ENCODE assay signal across 19 cellular contexts in the genomic region with DNA sequence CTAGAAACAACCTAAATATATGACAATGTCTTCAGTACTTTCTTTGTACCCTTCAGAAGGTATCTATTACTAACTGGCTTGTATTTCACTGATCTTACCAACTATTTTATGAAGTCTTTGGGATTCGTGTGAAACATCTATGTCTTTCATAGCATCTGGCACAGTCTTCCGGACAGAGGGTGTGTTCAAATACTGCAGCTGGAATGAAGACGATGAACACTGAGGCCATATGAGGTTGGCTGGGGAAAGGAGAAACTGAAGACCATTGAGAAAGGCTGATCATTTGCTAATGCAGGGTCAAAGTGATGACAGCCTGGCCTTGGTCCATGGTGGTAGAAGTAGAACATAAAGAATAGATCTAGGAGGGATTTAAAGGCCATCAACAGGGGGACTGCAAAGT.
DNase-seq lines count a peak whose midpoint lies in the region; ATAC-seq and TF ChIP-seq lines count a peak whose summit lies in the region.
"Had no signal": no experiment of that assay in that cellular context is flagged by ENCODE, and none has a peak within 500 bp of the region (broad histone marks: within the 10 kb centered on the region; RNA-seq: fewer than 3 reads in every experiment).

No MANE protein-coding gene starts in this region.

- H3K18ac ChIP-seq in IMR-90 (ENCODE audit: low read depth, low read length) = no peak overlapping the region; the same call in 1 of the 2 replicates

- H3K27me3 ChIP-seq in IMR-90 (ENCODE audit: control insufficient read depth, insufficient read depth, low read length) (no peaks in the 10 kb centered on the region), upper lobe of right lung (no peaks in the 10 kb centered on the region), GM23338 (ENCODE audit: insufficient read depth) (no peaks in the 10 kb centered on the region), Peyer's patch (no peaks in the 10 kb centered on the region)
- H3K27me3 ChIP-seq: BLaER1 had no signal

- DNase-seq in GM03348 (ENCODE audit: low spot score) = peak; percentile 18
- no peak for DNase-seq in IMR-90
- peak; percentile 42 for DNase-seq in fibroblast of gingiva (ENCODE audit: low read depth)
- DNase-seq in upper lobe of right lung = no peak
- no peak for DNase-seq in stimulated activated naive CD4-positive, alpha-beta T cell (lab: John Stamatoyannopoulos, UW)
- no peak for DNase-seq in GM23338 (ENCODE audit: low spot score)
- no peak for DNase-seq in Peyer's patch
- DNase-seq: CD4-positive, alpha-beta T cell; CD8-positive, alpha-beta memory T cell; DMS 273 treated with DMSO at 0.1 percent for 48 hours; DMS79; EL; GDM1; GM23248; H9 had no signal

- CTCF ChIA-PET in IMR-90 (lab: Yijun Ruan, JAX) = no interaction called here

- H3K27ac ChIP-seq in IMR-90 (ENCODE audit: insufficient read depth, low read length) (no peak overlapping the region), upper lobe of right lung (peak overlapping the region; percentile 51), GM23338 (ENCODE audit: low read depth) (no peak overlapping the region), Peyer's patch (no peak overlapping the region)
- H3K27ac ChIP-seq: BLaER1, C4-2B, GM23248 had no signal

- H3K4me3 ChIP-seq in IMR-90 (ENCODE audit: insufficient read depth, low read depth, low read length) (no peak overlapping the region), upper lobe of right lung (no peak overlapping the region), GM23338 (no peak overlapping the region), Peyer's patch (no peak overlapping the region)
- H3K4me3 ChIP-seq: BLaER1, GM23248 had no signal

- peaks cover 34 to 63% of the 10 kb centered on the region in 2 experiments for H3K79me1 ChIP-seq in IMR-90 (ENCODE audit: low read depth in 1 of 2, low read length in 2 of 2)

- dilution Hi-C loops in IMR-90 (cut with HindIII; ENCODE audit: low sequenced_read_pairs, unreplicated experiment) = no loop called here

- no peaks in the 10 kb centered on the region for H3K9me3 ChIP-seq in IMR-90 (ENCODE audit: control insufficient read depth, insufficient read depth, low read length)
- H3K9me3 ChIP-seq in upper lobe of right lung = no peaks in the 10 kb centered on the region
- H3K9me3 ChIP-seq in Peyer's patch = no peaks in the 10 kb centered on the region
- H3K9me3 ChIP-seq: BLaER1 had no signal

- H3K36me3 ChIP-seq in IMR-90 (ENCODE audit: control insufficient read depth, insufficient read depth, low read length) (no peaks in the 10 kb centered on the region), upper lobe of right lung (no peaks in the 10 kb centered on the region), GM23338 (ENCODE audit: insufficient read depth) (no peaks in the 10 kb centered on the region), Peyer's patch (no peaks in the 10 kb centered on the region)
- H3K36me3 ChIP-seq: BLaER1 had no signal

- H3K23ac ChIP-seq in IMR-90 (ENCODE audit: low read depth, low read length) = no peak overlapping the region

- peaks cover 4% of the 10 kb centered on the region; the same call in 1 of the 2 replicates for H3K9me1 ChIP-seq in IMR-90 (ENCODE audit: insufficient read depth, low read length)

- peak overlapping the region; percentile 15 for H2AK9ac ChIP-seq in IMR-90 (replicated peaks; ENCODE audit: low read depth, low read length, poor library complexity)

- in situ Hi-C loops in IMR-90 (cut with MboI; ENCODE audit: low sequenced_read_pairs) = no loop called here

- ATAC-seq in IMR-90 (ENCODE audit: low read depth) (no peak), upper lobe of right lung (no peak), GM23338 (no peak)
- ATAC-seq: HCT116 had no signal

- no peaks in the 10 kb centered on the region for H3F3A ChIP-seq in GM23338 (replicated peaks; ENCODE audit: low read depth)

- no peak overlapping the region for H2BK15ac ChIP-seq in IMR-90 (ENCODE audit: low read depth, low read length)

- H3K56ac ChIP-seq in IMR-90 (ENCODE audit: extremely low read depth, insufficient read depth, low read length) = no peak overlapping the region

- H3K27me3 Mint-ChIP-seq in GM23338 (ENCODE audit: insufficient read depth, low read depth, poor library complexity) = no peaks in the 10 kb centered on the region
- H3K27me3 Mint-ChIP-seq: CD4-positive, alpha-beta T cell had no signal

- H3K4me1 ChIP-seq in IMR-90 (ENCODE audit: control insufficient read depth, insufficient read depth, low read length) = peaks cover 12% of the 10 kb centered on the region; the same call in 1 of the 2 replicates
- H3K4me1 ChIP-seq in upper lobe of right lung = peaks cover 6% of the 10 kb centered on the region
- peaks cover 3% of the 10 kb centered on the region; the same call in 1 of the 2 replicates for H3K4me1 ChIP-seq in GM23338 (ENCODE audit: insufficient read depth)
- H3K4me1 ChIP-seq in Peyer's patch = no peaks in the 10 kb centered on the region

- 43% methylated on average over 1 of the region's 3 CpGs; no CpG with 5 or more reads in 1 of the 2 experiments for WGBS in IMR-90 (ENCODE audit: extremely low coverage in 2 of 2, insufficient read length in 1 of 2), 2 experiments

- H3K4me1 Mint-ChIP-seq in GM23338 = peaks cover 12% of the 10 kb centered on the region; the same call in 2 of the 3 replicates
- H3K4me1 Mint-ChIP-seq: CD8-positive, alpha-beta memory T cell had no signal

- no peak overlapping the region for H2AK5ac ChIP-seq in IMR-90 (ENCODE audit: low read depth, low read length)

- no peak overlapping the region for H3K27ac Mint-ChIP-seq in GM23338
- H3K27ac Mint-ChIP-seq: B cell; CD4-positive, alpha-beta T cell; CD8-positive, alpha-beta memory T cell; H9 had no signal

- POLR2A ChIA-PET in IMR-90 (lab: Charles Lee; ENCODE audit: unreplicated experiment) = no interaction called here

- H4K8ac ChIP-seq in IMR-90 (ENCODE audit: low read depth in 2 of 2, low read length in 2 of 2) = no peak overlapping the region

- H2BK120ac ChIP-seq in IMR-90 (ENCODE audit: low read depth, low read length) = no peak overlapping the region

- H4K91ac ChIP-seq in IMR-90 (ENCODE audit: insufficient read depth, low read depth, low read length) = no peak overlapping the region

- H3K4me2 ChIP-seq in IMR-90 (ENCODE audit: low read depth, low read length) = no peak overlapping the region
- H3K4me2 ChIP-seq in GM23338 = no peak overlapping the region
- H3K4me2 ChIP-seq: BLaER1 had no signal

- no peak overlapping the region for H3K14ac ChIP-seq in IMR-90 (replicated peaks; ENCODE audit: low read depth, low read length)

- H2BK5ac ChIP-seq in IMR-90 (ENCODE audit: low read depth, low read length, poor library complexity, severe bottlenecking) = no peak overlapping the region

- BruUV-seq in IMR-90 (replicated peaks; lab: Mats Ljungman, UMichigan) = no TSS peak

- intact Hi-C loops in IMR-90 (cut with micrococcal nuclease) (no loop called here), upper lobe of right lung (cut with DNase I) (no loop called here)

- no peak overlapping the region; the same call in 1 of the 2 replicates for H4K5ac ChIP-seq in IMR-90 (ENCODE audit: low read depth, low read length)

- H2AFZ ChIP-seq in IMR-90 (replicated peaks; ENCODE audit: low read length, poor library complexity) (no peak overlapping the region), GM23338 (no peak overlapping the region)
- H2AFZ ChIP-seq: GM23248 had no signal

- H3K36me3 Mint-ChIP-seq in GM23338 (ENCODE audit: low read depth) = no peaks in the 10 kb centered on the region
- H3K36me3 Mint-ChIP-seq: CD8-positive, alpha-beta memory T cell had no signal

- H3K79me2 ChIP-seq in GM23338 (replicated peaks; ENCODE audit: insufficient read depth) = no peaks in the 10 kb centered on the region

- no peak for TF ChIP-seq RAD21 in IMR-90 (IDR thresholded peaks at IDR 0.05; ENCODE audit: low read length)

- H3K9me3 Mint-ChIP-seq in GM23338 = no peaks in the 10 kb centered on the region; the same call in 2 of the 3 replicates
- H3K9me3 Mint-ChIP-seq: CD4-positive, alpha-beta T cell; H9 had no signal

- H3K9ac ChIP-seq in IMR-90 (ENCODE audit: low read depth, low read length) = no peak overlapping the region
- H3K9ac ChIP-seq: BLaER1, GM23248 had no signal

- H4K20me1 ChIP-seq in IMR-90 (ENCODE audit: insufficient read depth, low read length) (peaks cover 12% of the 10 kb centered on the region), GM23338 (replicated peaks; ENCODE audit: insufficient read depth) (no peaks in the 10 kb centered on the region)
- H4K20me1 ChIP-seq: BLaER1 had no signal

- TF ChIP-seq CTCF in IMR-90 (conservative IDR thresholded peaks at IDR 0.05; ENCODE audit: low read depth, low read length) (no peak), upper lobe of right lung (IDR thresholded peaks at IDR 0.05) (no peak), GM23338 (conservative IDR thresholded peaks at IDR 0.05; ENCODE audit: low read depth in 2 of 2) (no peak), Peyer's patch (IDR thresholded peaks at IDR 0.05) (no peak)

- no peak overlapping the region; the same call in 2 of the 3 replicates for H3K4me3 Mint-ChIP-seq in GM23338
- H3K4me3 Mint-ChIP-seq: B cell; CD4-positive, alpha-beta T cell; CD8-positive, alpha-beta memory T cell; H9 had no signal

- no peak overlapping the region for H3K4ac ChIP-seq in IMR-90 (ENCODE audit: low read depth, low read length)

- TF ChIP-seq POLR2A in IMR-90 (IDR thresholded peaks at IDR 0.05; ENCODE audit: low read depth, low read length) = no peak
- TF ChIP-seq POLR2A in Peyer's patch (IDR thresholded peaks at IDR 0.05) = no peak

- H3K9me2 ChIP-seq in GM23338 (ENCODE audit: insufficient read depth) = peaks cover 13% of the 10 kb centered on the region

- H2BK20ac ChIP-seq in IMR-90 (ENCODE audit: low read depth, low read length) = no peak overlapping the region

TF ChIP-seq in IMR-90, 13 proteins besides CTCF, POLR2A, EP300 and RAD21 (continues in another document):
- no peak for TF ChIP-seq MAZ (IDR thresholded peaks at IDR 0.05; ENCODE audit: borderline replicate concordance, low read depth, low read length)
- TF ChIP-seq, protein P1, sequence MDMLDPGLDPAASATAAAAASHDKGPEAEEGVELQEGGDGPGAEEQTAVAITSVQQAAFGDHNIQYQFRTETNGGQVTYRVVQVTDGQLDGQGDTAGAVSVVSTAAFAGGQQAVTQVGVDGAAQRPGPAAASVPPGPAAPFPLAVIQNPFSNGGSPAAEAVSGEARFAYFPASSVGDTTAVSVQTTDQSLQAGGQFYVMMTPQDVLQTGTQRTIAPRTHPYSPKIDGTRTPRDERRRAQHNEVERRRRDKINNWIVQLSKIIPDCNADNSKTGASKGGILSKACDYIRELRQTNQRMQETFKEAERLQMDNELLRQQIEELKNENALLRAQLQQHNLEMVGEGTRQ (IDR thresholded peaks at IDR 0.05; ENCODE audit: low read depth, low read length) = no peak

TF ChIP-seq in GM23338, 12 proteins besides CTCF, POLR2A, EP300 and RAD21 (continues in another document):
- TF ChIP-seq CREB1 (CRISPR knock-in tag; IDR thresholded peaks at IDR 0.05; ENCODE audit: low read depth) = no peak
- no peak for TF ChIP-seq JUNB (IDR thresholded peaks at IDR 0.05; ENCODE audit: unreplicated experiment)
- no peak for TF ChIP-seq ZNF114 (CRISPR knock-in tag; IDR thresholded peaks at IDR 0.05)

Comparison
In these comparisons a context has a peak if more than half of its experiments do, and no peak if none do; other contexts are left out.
1. DNase-seq: peak in GM03348 (single experiment) and fibroblast of gingiva (single experiment); none in IMR-90 (single experiment), upper lobe of right lung (single experiment), stimulated activated naive CD4-positive, alpha-beta T cell (0 of 6), GM23338 (single experiment) and Peyer's patch (0 of 3).